ENCODE assay signal across 21 cellular contexts in the genomic region with DNA sequence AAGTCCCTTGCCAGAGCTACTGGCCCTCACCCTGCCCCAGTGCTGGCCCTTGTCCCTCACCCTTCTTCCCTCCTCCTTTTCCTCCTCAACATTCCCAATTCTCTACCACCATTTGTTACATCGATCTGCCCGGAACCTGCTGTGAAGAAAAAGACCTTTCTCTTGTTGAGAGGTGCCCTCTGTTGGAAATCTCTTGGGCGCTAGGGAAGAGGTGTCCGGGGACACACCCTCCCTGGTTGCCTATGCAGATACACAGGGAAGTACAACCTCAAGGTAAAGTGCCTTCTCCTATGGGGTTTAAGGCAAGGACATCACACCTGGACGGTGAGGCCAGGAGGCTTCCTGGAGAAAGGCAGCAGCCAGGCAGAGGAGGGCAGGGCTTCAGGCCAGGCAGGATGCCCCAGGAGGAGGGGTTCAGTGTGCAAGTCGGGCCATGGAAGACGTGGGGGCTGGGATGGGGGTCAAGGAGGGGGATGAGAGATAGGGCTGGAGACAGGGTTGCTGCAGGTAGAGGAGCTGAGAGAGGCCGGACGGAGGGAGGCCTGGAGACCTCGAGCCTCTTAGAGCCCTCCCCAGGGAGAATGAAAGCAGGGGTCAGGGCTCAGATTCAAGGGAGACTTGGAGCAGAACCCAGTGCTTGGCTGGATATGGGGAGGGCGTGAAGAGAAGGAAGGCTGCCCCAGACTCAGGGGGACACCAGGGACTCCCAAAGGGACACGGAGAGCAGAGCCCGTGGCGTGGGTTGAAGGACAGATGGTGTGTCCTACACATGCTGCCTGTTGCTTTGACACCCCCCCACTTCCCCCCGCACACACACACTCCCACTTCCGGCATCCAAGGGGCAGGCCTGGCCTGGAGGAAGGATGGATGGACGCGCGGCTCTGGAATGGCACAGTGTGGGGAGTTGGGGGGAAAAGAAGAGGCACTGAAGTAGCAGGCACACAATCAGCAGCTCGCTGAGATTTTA.
"Had no signal": no experiment of that assay in that cellular context is flagged by ENCODE, and none has a peak within 500 bp of the region (broad histone marks: within the 10 kb centered on the region; RNA-seq: fewer than 3 reads in every experiment).

No MANE protein-coding gene starts in this region.

- ATAC-seq: left lobe of liver; lower lobe of right lung; natural killer cell treated with Interleukin-12 subunit alpha and Interleukin-12 subunit beta and Interleukin-15 and Interleukin-18, amount 100 ng/mL, for 72 hours; sciatic nerve; stimulated activated naive CD8-positive, alpha-beta T cell treated with anti-CD3 and anti-CD28 coated beads, Interleukin-15, Interleukin-2, amounts not matched to agents 100 U/mL and 50 U/mL, for 24 hours had no signal

- H3K27me3 ChIP-seq: brain microvascular endothelial cell had no signal

- H3K27ac ChIP-seq: brain microvascular endothelial cell, lower lobe of right lung, WERI-Rb-1 had no signal

- H3K36me3 Mint-ChIP-seq: activated naive CD4-positive, alpha-beta T cell treated with anti-CD3 and anti-CD28 coated beads, Interleukin-2, amount 50 U/mL, for 24 hours; natural killer cell treated with Interleukin-12 subunit alpha and Interleukin-12 subunit beta and Interleukin-15 and Interleukin-18, amount 100 ng/mL, for 72 hours had no signal

- H3K9me3 ChIP-seq: lower lobe of right lung had no signal

- H3K4me3 ChIP-seq: lower lobe of right lung, smooth muscle cell had no signal

- H3K4me2 ChIP-seq: smooth muscle cell had no signal

- H3K9me3 Mint-ChIP-seq: activated CD4-positive, alpha-beta T cell treated with anti-CD3 and anti-CD28 coated beads, Interleukin-2, amount 10 ng/mL, durations not matched to agents 7 days and 5 days; activated naive CD4-positive, alpha-beta T cell treated with anti-CD3 and anti-CD28 coated beads, Interleukin-2, amount 50 U/mL, for 24 hours; natural killer cell treated with Interleukin-12 subunit alpha and Interleukin-12 subunit beta and Interleukin-15 and Interleukin-18, amount 100 ng/mL, for 72 hours had no signal

- DNase-seq: activated CD4-positive, alpha-beta T cell treated with anti-CD3 and anti-CD28 coated beads, Interleukin-2, amount 10 ng/mL, durations not matched to agents 7 days and 5 days; activated CD4-positive, CD25-positive, alpha-beta regulatory T cell treated with anti-CD3 and anti-CD28 coated beads, Interleukin-2, amount 50 U/mL, for 72 hours; activated gamma-delta T cell treated with Interleukin-2 at 50 U/mL for 16 hours; activated T-cell treated with anti-CD3 and anti-CD28 coated beads, Interleukin-2, amount 50 U/mL, for 1 hour; anterior cingulate cortex; brain microvascular endothelial cell; effector CD4-positive, alpha-beta T cell; foreskin melanocyte; kidney; lower lobe of right lung; occipital lobe; stimulated activated CD4-positive, alpha-beta T cell treated with anti-CD3 and anti-CD28 coated beads, Interleukin-4, amount 100 ng/mL, for 24 hours; stimulated activated naive CD8-positive, alpha-beta T cell treated with anti-CD3 and anti-CD28 coated beads, Interleukin-15, Interleukin-2, amounts not matched to agents 100 U/mL and 50 U/mL, for 24 hours; T-helper 1 cell; WERI-Rb-1 had no signal

- H3K36me3 ChIP-seq: brain microvascular endothelial cell, lower lobe of right lung, WERI-Rb-1 had no signal

- H3K4me1 ChIP-seq: lower lobe of right lung had no signal

- H3K27ac Mint-ChIP-seq: activated CD4-positive, alpha-beta T cell treated with anti-CD3 and anti-CD28 coated beads, Interleukin-2, amount 10 ng/mL, durations not matched to agents 7 days and 5 days; activated naive CD4-positive, alpha-beta T cell treated with anti-CD3 and anti-CD28 coated beads, Interleukin-2, amount 50 U/mL, for 24 hours; dendritic cell treated with granulocyte-macrophage colony-stimulating factor and Interleukin-4, amounts not matched to agents 40 ng/mL and 50 ng/mL, for 4 days; natural killer cell treated with Interleukin-12 subunit alpha and Interleukin-12 subunit beta and Interleukin-15 and Interleukin-18, amount 100 ng/mL, for 72 hours had no signal

- H3K4me1 Mint-ChIP-seq: activated CD4-positive, alpha-beta T cell treated with anti-CD3 and anti-CD28 coated beads, Interleukin-2, amount 10 ng/mL, durations not matched to agents 7 days and 5 days; activated naive CD4-positive, alpha-beta T cell treated with anti-CD3 and anti-CD28 coated beads, Interleukin-2, amount 50 U/mL, for 24 hours had no signal

- H3K4me3 Mint-ChIP-seq: activated CD4-positive, alpha-beta T cell treated with anti-CD3 and anti-CD28 coated beads, Interleukin-2, amount 10 ng/mL, durations not matched to agents 7 days and 5 days; activated naive CD4-positive, alpha-beta T cell treated with anti-CD3 and anti-CD28 coated beads, Interleukin-2, amount 50 U/mL, for 24 hours; dendritic cell treated with granulocyte-macrophage colony-stimulating factor and Interleukin-4, amounts not matched to agents 40 ng/mL and 50 ng/mL, for 4 days; natural killer cell treated with Interleukin-12 subunit alpha and Interleukin-12 subunit beta and Interleukin-15 and Interleukin-18, amount 100 ng/mL, for 72 hours had no signal
